1 cellular context compared by ENCODE assay signal in the genomic region with DNA sequence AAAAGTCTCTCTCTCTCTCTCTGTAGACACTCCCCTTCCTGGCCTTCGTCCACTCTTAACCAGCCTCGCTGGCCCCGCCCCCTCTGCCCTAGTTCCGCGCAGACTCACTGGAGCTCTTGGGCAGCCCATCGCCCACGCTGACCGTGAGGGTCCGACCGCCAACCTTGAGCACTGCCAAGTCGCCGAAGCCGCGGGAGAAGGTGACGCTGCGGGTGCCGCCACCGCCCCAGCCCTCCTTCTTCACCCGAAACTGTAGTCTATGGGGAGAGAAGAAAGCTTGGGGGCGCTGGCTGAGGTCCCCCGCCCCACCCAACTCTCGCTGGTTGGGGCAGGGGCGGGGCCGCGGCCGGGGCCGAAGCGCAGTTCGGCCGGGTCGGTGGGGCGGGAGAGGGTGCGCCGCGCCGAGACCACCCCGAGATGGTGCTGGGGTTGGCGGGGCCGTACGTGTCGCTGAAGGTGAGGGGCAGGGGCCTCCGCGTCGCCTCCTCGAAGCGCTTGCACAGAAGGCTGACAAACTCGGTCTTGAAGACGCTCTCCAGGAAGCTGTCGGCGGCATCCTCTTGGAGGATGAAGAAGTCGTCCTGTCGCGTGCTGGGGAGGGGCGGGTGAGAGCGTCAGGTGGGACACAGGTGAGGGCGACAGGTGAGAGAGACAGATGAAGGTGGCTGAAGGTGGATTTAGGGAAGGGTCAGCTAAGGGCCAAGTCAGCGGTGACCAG.
TF ChIP-seq lines count a peak whose summit lies in the region.

No MANE protein-coding gene starts in this region.

TF ChIP-seq in HEK293, 187 proteins besides CTCF, POLR2A, EP300 and RAD21 (continued from another document):
- TF ChIP-seq ZNF561 (tag by site-specific recombination; IDR thresholded peaks at IDR 0.05; ENCODE audit: borderline replicate concordance) (no peak), ZNF843 (tag by site-specific recombination; IDR thresholded peaks at IDR 0.05) (peak; percentile 39; the same call in 1 of the 2 replicates)
- TF ChIP-seq, protein P1, sequence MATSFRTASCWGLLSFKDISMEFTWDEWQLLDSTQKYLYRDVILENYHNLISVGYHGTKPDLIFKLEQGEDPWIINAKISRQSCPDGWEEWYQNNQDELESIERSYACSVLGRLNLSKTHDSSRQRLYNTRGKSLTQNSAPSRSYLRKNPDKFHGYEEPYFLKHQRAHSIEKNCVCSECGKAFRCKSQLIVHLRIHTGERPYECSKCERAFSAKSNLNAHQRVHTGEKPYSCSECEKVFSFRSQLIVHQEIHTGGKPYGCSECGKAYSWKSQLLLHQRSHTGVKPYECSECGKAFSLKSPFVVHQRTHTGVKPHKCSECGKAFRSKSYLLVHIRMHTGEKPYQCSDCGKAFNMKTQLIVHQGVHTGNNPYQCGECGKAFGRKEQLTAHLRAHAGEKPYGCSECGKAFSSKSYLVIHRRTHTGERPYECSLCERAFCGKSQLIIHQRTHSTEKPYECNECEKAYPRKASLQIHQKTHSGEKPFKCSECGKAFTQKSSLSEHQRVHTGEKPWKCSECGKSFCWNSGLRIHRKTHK (tag by site-specific recombination; IDR thresholded peaks at IDR 0.05) = no peak
TF ChIP-seq in HEK293: peak in this region for 12.
